11 cellular contexts compared by ENCODE assay signal in the genomic region with DNA sequence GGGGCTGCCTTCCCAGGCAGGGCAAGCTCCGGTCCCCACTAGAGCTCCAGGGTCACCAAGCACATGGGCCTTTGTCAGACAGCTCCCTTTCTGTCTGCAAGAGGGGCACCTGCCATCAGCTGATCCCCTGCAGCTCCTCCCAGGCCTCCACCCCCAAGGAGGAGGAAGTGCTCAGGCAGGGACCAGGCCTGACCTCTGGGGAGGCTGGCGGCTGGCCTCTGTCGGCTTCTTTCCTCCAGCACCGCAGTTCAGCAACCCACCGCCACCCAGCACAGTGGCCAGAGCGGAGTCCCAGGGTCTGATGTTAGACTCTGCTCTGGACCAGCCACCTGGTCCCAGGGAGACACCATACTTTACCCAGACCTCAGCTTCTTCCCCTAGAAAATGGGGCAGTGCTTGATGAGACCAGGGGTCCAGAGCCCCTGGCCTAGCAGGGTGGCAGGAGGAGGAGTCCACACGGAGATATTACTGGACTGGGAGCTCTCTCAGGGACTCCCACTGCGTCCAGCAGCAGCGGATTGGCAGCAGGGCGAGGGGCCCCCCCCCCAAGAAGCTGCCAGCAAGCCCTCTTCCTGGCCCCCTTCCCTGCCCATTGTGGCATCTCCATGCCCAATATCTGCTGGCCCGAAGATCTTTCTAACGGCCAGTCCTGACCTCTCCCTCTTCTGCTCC. TPM values are rescaled to one million over a fixed set of nuclear protein-coding genes. Genes with fewer than 3 reads are reported as not detected.
DNase-seq lines count a peak whose midpoint lies in the region; ATAC-seq, FAIRE-seq and TF ChIP-seq lines count a peak whose summit lies in the region.
"Had no signal": no experiment of that assay in that cellular context is flagged by ENCODE, and none has a peak within 500 bp of the region (broad histone marks: within the 10 kb centered on the region; RNA-seq: fewer than 3 reads in every experiment).

No MANE protein-coding gene starts in this region.

- peak; percentile 63 for DNase-seq in NCI-H146 (lab: John Stamatoyannopoulos, UW)
- DNase-seq in NCI-H146 treated with DMSO at 0.1 percent for 48 hours (lab: John Stamatoyannopoulos, UW; ENCODE audit: unreplicated experiment): no peak
- no peak for DNase-seq in H1 (ENCODE audit: low read depth in 1 of 2, low spot score in 2 of 2)
- no peak for DNase-seq in stimulated activated effector memory CD8-positive, alpha-beta T cell treated with anti-CD3 and anti-CD28 coated beads, Interleukin-12 subunit alpha, Interleukin-12 subunit beta, amount 100 ng/mL, for 72 hours (ENCODE audit: low spot score in 2 of 2)
- no peak for DNase-seq in effector memory CD8-positive, alpha-beta T cell
- DNase-seq in natural killer cell treated with Interleukin-12 subunit alpha and Interleukin-12 subunit beta and Interleukin-15 and Interleukin-18, amount 100 ng/mL, for 72 hours (ENCODE audit: low spot score): no peak
- no peak for DNase-seq in caudate nucleus (lab: John Stamatoyannopoulos, UW)
- DNase-seq: activated CD8-positive, alpha-beta memory T cell treated with anti-CD3 and anti-CD28 coated beads, Interleukin-2, amount 50 U/mL, for 4 hours; stimulated activated CD4-positive, alpha-beta T cell treated with anti-CD3 and anti-CD28 coated beads, Interleukin-4, amount 100 ng/mL, for 1 hour had no signal

- H3K79me1 ChIP-seq in H1 (ENCODE audit: low read depth, low read length): peaks cover 23% of the 10 kb centered on the region

- H3K27ac ChIP-seq in HUES64 (ENCODE audit: low read depth, low read length): peak overlapping the region; percentile 13; the same call in 1 of the 2 replicates
- H3K27ac ChIP-seq in H1 (ENCODE audit: low read depth, low read length): peak overlapping the region; percentile 30
- no peak overlapping the region for H3K27ac ChIP-seq in caudate nucleus (ENCODE audit: low read depth, low read length)

- peaks cover 11% of the 10 kb centered on the region for H3K36me3 Mint-ChIP-seq in stimulated activated effector memory CD8-positive, alpha-beta T cell treated with anti-CD3 and anti-CD28 coated beads, Interleukin-12 subunit alpha, Interleukin-12 subunit beta, amount 100 ng/mL, for 72 hours
- H3K36me3 Mint-ChIP-seq in effector memory CD8-positive, alpha-beta T cell (ENCODE audit: insufficient read depth): peaks cover 8% of the 10 kb centered on the region
- H3K36me3 Mint-ChIP-seq in natural killer cell treated with Interleukin-12 subunit alpha and Interleukin-12 subunit beta and Interleukin-15 and Interleukin-18, amount 100 ng/mL, for 72 hours: no peaks in the 10 kb centered on the region

- no peaks in the 10 kb centered on the region for H3K27me3 Mint-ChIP-seq in effector memory CD8-positive, alpha-beta T cell
- H3K27me3 Mint-ChIP-seq in natural killer cell treated with Interleukin-12 subunit alpha and Interleukin-12 subunit beta and Interleukin-15 and Interleukin-18, amount 100 ng/mL, for 72 hours: no peaks in the 10 kb centered on the region

- peaks cover 11% of the 10 kb centered on the region for H3K4me1 ChIP-seq in HUES64 (ENCODE audit: insufficient read depth, low read length)
- peaks cover 0 to 18% (median 8%) of the 10 kb centered on the region in 4 experiments; a peak in 5 of 7 replicates for H3K4me1 ChIP-seq in H1 (replicated peaks in 1 of 4; ENCODE audit: control insufficient read depth in 3 of 4, insufficient read depth in 4 of 4, low read length in 3 of 4)

- CTCF ChIA-PET in H1 (lab: Charles Lee; ENCODE audit: partially characterized antibody): interaction anchor here (0.8 to 4.2 kb wide), 11 partner anchors 10 to 51 kb away, joined by 3 to 27 read pairs (median 5); no protein-coding TSS in a partner anchor

- no peak overlapping the region for H3K4me3 ChIP-seq in HUES64 (ENCODE audit: low read length)
- H3K4me3 ChIP-seq in H1 (ENCODE audit: extremely low read depth in 1 of 4, insufficient read depth in 2 of 4, low read depth in 3 of 4, low read length in 4 of 4): no peak overlapping the region

- H3K4ac ChIP-seq in H1 (replicated peaks; ENCODE audit: insufficient read length, low read depth, low read length): peak overlapping the region; percentile 40

- H3K56ac ChIP-seq in H1 (replicated peaks; ENCODE audit: insufficient read length, low read depth, low read length): no peak overlapping the region

- no peak for TF ChIP-seq POLR2A in H1 (IDR thresholded peaks at IDR 0.05; ENCODE audit: control extremely low read depth in 1 of 2, low read depth in 2 of 2, low read length in 2 of 2)

- TF ChIP-seq CTCF in H1 (IDR thresholded peaks at IDR 0.05; ENCODE audit: control extremely low read depth in 1 of 3, insufficient read depth in 1 of 3, low read depth in 1 of 3, low read length in 3 of 3): no peak

- POLR2A ChIA-PET in H1 (lab: Charles Lee; ENCODE audit: partially characterized antibody): interaction anchor here (0.6 to 2.1 kb wide), 8 partner anchors 10 to 116 kb away, joined by 3 to 7 read pairs (median 4); no protein-coding TSS in a partner anchor

- no peak for FAIRE-seq in H1 (lab: Jason Lieb, UNC)

- no peak overlapping the region; the same call in 1 of the 2 replicates for H4K8ac ChIP-seq in H1 (ENCODE audit: extremely low read depth, insufficient read depth, low read length)

- no peak overlapping the region for H2BK120ac ChIP-seq in H1 (replicated peaks; ENCODE audit: low read depth, low read length)

- H2AFZ ChIP-seq in H1 (ENCODE audit: low read length): no peak overlapping the region

- no peak overlapping the region for H2BK15ac ChIP-seq in H1 (ENCODE audit: low read length)

- H3K4me2 ChIP-seq in H1 (ENCODE audit: insufficient read depth in 1 of 2, low read depth in 2 of 2, low read length in 2 of 2): no peak overlapping the region

- no peak for TF ChIP-seq RAD21 in H1 (IDR thresholded peaks at IDR 0.05 in 1 of 2, conservative IDR thresholded peaks at IDR 0.05 in 1 of 2; ENCODE audit: low read depth in 2 of 2, low read length in 2 of 2)

- H4K20me1 ChIP-seq in H1 (replicated peaks in 1 of 2; ENCODE audit: control insufficient read depth in 1 of 2, insufficient read depth in 2 of 2, low read length in 2 of 2): peaks cover 8 to 11% of the 10 kb centered on the region in 2 experiments

- peak overlapping the region; percentile 21; the same call in 1 of the 2 replicates for H3K9ac ChIP-seq in HUES64 (ENCODE audit: low read depth, low read length)
- no peak overlapping the region; a peak in 1 of 7 replicates for H3K9ac ChIP-seq in H1 (replicated peaks in 1 of 4; ENCODE audit: extremely low read depth in 1 of 4, low read depth in 3 of 4, low read length in 3 of 4)

- H3K18ac ChIP-seq in H1 (ENCODE audit: extremely low read depth, low read length): peak overlapping the region; percentile 7; the same call in 1 of the 2 replicates

- peaks cover 0 to 30% of the 10 kb centered on the region in 2 experiments; a peak in 1 of 4 replicates for H3K79me2 ChIP-seq in H1 (ENCODE audit: control insufficient read depth in 1 of 2, insufficient read depth in 2 of 2, low read length in 2 of 2)

- H3K27ac Mint-ChIP-seq in stimulated activated effector memory CD8-positive, alpha-beta T cell treated with anti-CD3 and anti-CD28 coated beads, Interleukin-12 subunit alpha, Interleukin-12 subunit beta, amount 100 ng/mL, for 72 hours: peak overlapping the region; percentile 41
- H3K27ac Mint-ChIP-seq in effector memory CD8-positive, alpha-beta T cell: peak overlapping the region in 1 of 2 donors; percentile 24
- peak overlapping the region in 1 of 2 donors; percentile 47 for H3K27ac Mint-ChIP-seq in natural killer cell treated with Interleukin-12 subunit alpha and Interleukin-12 subunit beta and Interleukin-15 and Interleukin-18, amount 100 ng/mL, for 72 hours

- H3K4me3 Mint-ChIP-seq in stimulated activated effector memory CD8-positive, alpha-beta T cell treated with anti-CD3 and anti-CD28 coated beads, Interleukin-12 subunit alpha, Interleukin-12 subunit beta, amount 100 ng/mL, for 72 hours: no peak overlapping the region
- no peak overlapping the region for H3K4me3 Mint-ChIP-seq in effector memory CD8-positive, alpha-beta T cell
- H3K4me3 Mint-ChIP-seq in natural killer cell treated with Interleukin-12 subunit alpha and Interleukin-12 subunit beta and Interleukin-15 and Interleukin-18, amount 100 ng/mL, for 72 hours: no peak overlapping the region

- H2BK5ac ChIP-seq in H1 (ENCODE audit: low read depth, low read length): peak overlapping the region; percentile 31; the same call in 1 of the 2 replicates

- peaks cover 26% of the 10 kb centered on the region for H3K4me1 Mint-ChIP-seq in stimulated activated effector memory CD8-positive, alpha-beta T cell treated with anti-CD3 and anti-CD28 coated beads, Interleukin-12 subunit alpha, Interleukin-12 subunit beta, amount 100 ng/mL, for 72 hours
- peaks cover 5 to 11% of the 10 kb centered on the region in 2 donors for H3K4me1 Mint-ChIP-seq in effector memory CD8-positive, alpha-beta T cell (ENCODE audit: low read depth in 2 of 2)
- H3K4me1 Mint-ChIP-seq in natural killer cell treated with Interleukin-12 subunit alpha and Interleukin-12 subunit beta and Interleukin-15 and Interleukin-18, amount 100 ng/mL, for 72 hours (ENCODE audit: low read depth in 2 of 2): peaks cover 10 to 22% of the 10 kb centered on the region in 2 donors

- no peak overlapping the region for H2AK5ac ChIP-seq in H1 (ENCODE audit: low read depth, low read length)

- H3K14ac ChIP-seq in H1 (ENCODE audit: insufficient read length): no peak overlapping the region

- H2BK20ac ChIP-seq in H1 (ENCODE audit: low read length): 0 out of 2 replicates have a peak overlapping the region, but pooled peaks have one; percentile 40

- no peak for TF ChIP-seq EP300 in H1 (IDR thresholded peaks at IDR 0.05; ENCODE audit: borderline replicate concordance in 1 of 2, low read depth in 2 of 2, low read length in 2 of 2)

- peak overlapping the region; percentile 58 for H4K91ac ChIP-seq in H1 (replicated peaks; ENCODE audit: insufficient read length, low read length)

- WGBS in HUES64: 87% methylated on average over 12 of the region's 12 CpGs
- 90% methylated on average over 12 of the region's 12 CpGs; no CpG with 5 or more reads in 1 of the 2 experiments for WGBS in H1 (ENCODE audit: extremely low coverage in 1 of 2, insufficient coverage in 1 of 2, insufficient read length in 1 of 2, insufficient replicate concordance in 2 of 2, low coverage in 1 of 2, low lambda C conversion rate in 2 of 2, missing lambda C conversion rate in 1 of 2), 2 experiments

- H3K23ac ChIP-seq in H1 (ENCODE audit: insufficient read length): no peak overlapping the region

- no peak overlapping the region for H4K5ac ChIP-seq in H1 (ENCODE audit: insufficient read length, low read depth, low read length)

- no peaks in the 10 kb centered on the region for H3K23me2 ChIP-seq in H1 (ENCODE audit: low read depth, low read length)

- no peaks in the 10 kb centered on the region for H3K9me3 Mint-ChIP-seq in stimulated activated effector memory CD8-positive, alpha-beta T cell treated with anti-CD3 and anti-CD28 coated beads, Interleukin-12 subunit alpha, Interleukin-12 subunit beta, amount 100 ng/mL, for 72 hours
- no peaks in the 10 kb centered on the region for H3K9me3 Mint-ChIP-seq in effector memory CD8-positive, alpha-beta T cell
- H3K9me3 Mint-ChIP-seq in natural killer cell treated with Interleukin-12 subunit alpha and Interleukin-12 subunit beta and Interleukin-15 and Interleukin-18, amount 100 ng/mL, for 72 hours: no peaks in the 10 kb centered on the region

- H3K9me3 ChIP-seq in HUES64 (ENCODE audit: insufficient read depth, low read depth, low read length) (no peaks in the 10 kb centered on the region), H1 (ENCODE audit: insufficient read depth in 2 of 2, low read depth in 1 of 2, low read length in 1 of 2) (no peaks in the 10 kb centered on the region)

- no peak for ATAC-seq in stimulated activated effector memory CD8-positive, alpha-beta T cell treated with anti-CD3 and anti-CD28 coated beads, Interleukin-12 subunit alpha, Interleukin-12 subunit beta, amount 100 ng/mL, for 72 hours
- ATAC-seq in effector memory CD8-positive, alpha-beta T cell (replicated peaks): no peak
- ATAC-seq in natural killer cell treated with Interleukin-12 subunit alpha and Interleukin-12 subunit beta and Interleukin-15 and Interleukin-18, amount 100 ng/mL, for 72 hours: no peak

- H3K27me3 ChIP-seq in HUES64 (ENCODE audit: insufficient read depth, low read length) (no peaks in the 10 kb centered on the region), H1 (replicated peaks in 1 of 4; ENCODE audit: control insufficient read depth in 3 of 4, extremely low read depth in 1 of 4, insufficient read depth in 3 of 4, low read length in 3 of 4) (no peaks in the 10 kb centered on the region; a peak in 1 of 7 replicates)

- no peak overlapping the region for H2BK12ac ChIP-seq in H1 (ENCODE audit: low read depth, low read length)

- 0 out of 2 replicates have a peak, but pooled peaks cover 4% of the 10 kb centered on the region for H3K36me3 ChIP-seq in HUES64 (ENCODE audit: insufficient read depth, low read length)
- peaks cover 0 to 3% (median 0%) of the 10 kb centered on the region in 4 experiments; a peak in 1 of 8 replicates for H3K36me3 ChIP-seq in H1 (ENCODE audit: control insufficient read depth in 2 of 4, insufficient read depth in 4 of 4, low read length in 3 of 4)

RNA-seq across cellular contexts. Expression of a gene that starts 24.1 kb away (rescaled TPM):
- not detected for polyA plus RNA-seq in HUES64 (2013, experiment 1 of 2)
- polyA plus RNA-seq in HUES64 (2013, experiment 2 of 2): 0.19 TPM
- 0.38 and 0.39 TPM in 2 replicates for total RNA-seq in H1 (2021; fragmentation: NEBNext Ultra II Directional; extraction: Animal tissue kit (Norgen Biotek cat#: 25700))
- 0.30 and 0.55 TPM in 2 replicates for polyA plus RNA-seq in H1 (2011; rRNA removed)
- polyA plus RNA-seq in H1 (2011; cell fraction: cytosol; rRNA removed): 0.69 TPM
- 0.73 TPM for polyA plus RNA-seq in H1 (2011; cell fraction: nucleus; rRNA removed)
- 0.22 to 0.24 TPM (median 0.23 TPM) in 3 of 4 replicates, not detected in the other for polyA plus RNA-seq in H1 (2012, experiment 1 of 2)
- 0.20 TPM for polyA plus RNA-seq in H1 (2012, experiment 2 of 2)
- polyA plus RNA-seq in H1 (2013, experiment 1 of 2): 0.22 TPM
- 0.26 TPM for polyA plus RNA-seq in H1 (2013, experiment 2 of 2)
- 0.22 and 0.32 TPM in 2 replicates for polyA minus RNA-seq in H1 (2011; rRNA and poly(A)+ RNA removed)
- polyA minus RNA-seq in H1 (2011; cell fraction: cytosol; rRNA and poly(A)+ RNA removed): not detected
- polyA minus RNA-seq in H1 (2011; cell fraction: nucleus; rRNA and poly(A)+ RNA removed): 0.80 TPM
- under 1 TPM; 0.14 to 0.22 TPM for total RNA-seq in natural killer cell treated with Interleukin-12 subunit alpha and Interleukin-12 subunit beta and Interleukin-15 and Interleukin-18, amount 100 ng/mL, for 72 hours
- total RNA-seq: A172 had no signal

RNA-seq across cellular contexts. Expression of a gene that starts 41.4 kb away (rescaled TPM):
- 20.2 TPM for polyA plus RNA-seq in HUES64 (2013, experiment 1 of 2)
- polyA plus RNA-seq in HUES64 (2013, experiment 2 of 2): 27.0 TPM
- total RNA-seq in H1 (2021; fragmentation: NEBNext Ultra II Directional; extraction: Animal tissue kit (Norgen Biotek cat#: 25700)): 30.5 and 31.8 TPM in 2 replicates
- 130 and 144 TPM in 2 replicates for polyA plus RNA-seq in H1 (2011; rRNA removed)
- polyA plus RNA-seq in H1 (2011; cell fraction: cytosol; rRNA removed): 127 TPM
- polyA plus RNA-seq in H1 (2011; cell fraction: nucleus; rRNA removed): 71.3 TPM
- 38.7 to 84.3 TPM (median 76.0 TPM) in 4 replicates for polyA plus RNA-seq in H1 (2012, experiment 1 of 2)
- polyA plus RNA-seq in H1 (2012, experiment 2 of 2): 102 TPM
- 35.8 TPM for polyA plus RNA-seq in H1 (2013, experiment 1 of 2)
- 35.4 TPM for polyA plus RNA-seq in H1 (2013, experiment 2 of 2)
- polyA minus RNA-seq in H1 (2011; rRNA and poly(A)+ RNA removed): 9.3 and 13.3 TPM in 2 replicates
- polyA minus RNA-seq in H1 (2011; cell fraction: cytosol; rRNA and poly(A)+ RNA removed): 17.0 TPM
- 10.3 TPM for polyA minus RNA-seq in H1 (2011; cell fraction: nucleus; rRNA and poly(A)+ RNA removed)
- 10 to 100 TPM; 17.5 to 33.5 TPM for total RNA-seq in natural killer cell treated with Interleukin-12 subunit alpha and Interleukin-12 subunit beta and Interleukin-15 and Interleukin-18, amount 100 ng/mL, for 72 hours

RNA-seq across cellular contexts. Expression of a gene that starts 41.9 kb away (rescaled TPM):
- 3.2 TPM for polyA plus RNA-seq in HUES64 (2013, experiment 1 of 2)
- 4.2 TPM for polyA plus RNA-seq in HUES64 (2013, experiment 2 of 2)
- 6.0 and 8.0 TPM in 2 replicates for total RNA-seq in H1 (2021; fragmentation: NEBNext Ultra II Directional; extraction: Animal tissue kit (Norgen Biotek cat#: 25700))
- 6.1 and 7.6 TPM in 2 replicates for polyA plus RNA-seq in H1 (2011; rRNA removed)
- polyA plus RNA-seq in H1 (2011; cell fraction: cytosol; rRNA removed): 3.2 TPM
- polyA plus RNA-seq in H1 (2011; cell fraction: nucleus; rRNA removed): 5.1 TPM
- 4.5 to 6.2 TPM (median 5.0 TPM) in 4 replicates for polyA plus RNA-seq in H1 (2012, experiment 1 of 2)
- 3.8 TPM for polyA plus RNA-seq in H1 (2012, experiment 2 of 2)
- 5.2 TPM for polyA plus RNA-seq in H1 (2013, experiment 1 of 2)
- 6.0 TPM for polyA plus RNA-seq in H1 (2013, experiment 2 of 2)
- 4.8 and 6.4 TPM in 2 replicates for polyA minus RNA-seq in H1 (2011; rRNA and poly(A)+ RNA removed)
- 4.0 TPM for polyA minus RNA-seq in H1 (2011; cell fraction: cytosol; rRNA and poly(A)+ RNA removed)
- 8.1 TPM for polyA minus RNA-seq in H1 (2011; cell fraction: nucleus; rRNA and poly(A)+ RNA removed)
- total RNA-seq in natural killer cell treated with Interleukin-12 subunit alpha and Interleukin-12 subunit beta and Interleukin-15 and Interleukin-18, amount 100 ng/mL, for 72 hours: 10 to 100 TPM; 15.4 to 20.5 TPM

RNA-seq across cellular contexts. Expression of a gene that starts 43.7 kb away (rescaled TPM):
- polyA plus RNA-seq in HUES64 (2013, experiment 1 of 2): 16.3 TPM
- polyA plus RNA-seq in HUES64 (2013, experiment 2 of 2): 14.6 TPM
- total RNA-seq in H1 (2021; fragmentation: NEBNext Ultra II Directional; extraction: Animal tissue kit (Norgen Biotek cat#: 25700)): 25.7 and 27.0 TPM in 2 replicates
- polyA plus RNA-seq in H1 (2011; rRNA removed): 14.6 and 22.5 TPM in 2 replicates
- polyA plus RNA-seq in H1 (2011; cell fraction: cytosol; rRNA removed): 23.0 TPM
- 71.7 TPM for polyA plus RNA-seq in H1 (2011; cell fraction: nucleus; rRNA removed)
- 22.9 to 30.5 TPM (median 24.6 TPM) in 4 replicates for polyA plus RNA-seq in H1 (2012, experiment 1 of 2)
- 16.5 TPM for polyA plus RNA-seq in H1 (2012, experiment 2 of 2)
- 12.6 TPM for polyA plus RNA-seq in H1 (2013, experiment 1 of 2)
- polyA plus RNA-seq in H1 (2013, experiment 2 of 2): 11.6 TPM
- polyA minus RNA-seq in H1 (2011; rRNA and poly(A)+ RNA removed): 7.8 and 11.9 TPM in 2 replicates
- polyA minus RNA-seq in H1 (2011; cell fraction: cytosol; rRNA and poly(A)+ RNA removed): 16.8 TPM
- 25.7 TPM for polyA minus RNA-seq in H1 (2011; cell fraction: nucleus; rRNA and poly(A)+ RNA removed)
- 10 to 100 TPM; 18.1 to 36.3 TPM for total RNA-seq in natural killer cell treated with Interleukin-12 subunit alpha and Interleukin-12 subunit beta and Interleukin-15 and Interleukin-18, amount 100 ng/mL, for 72 hours

RNA-seq across cellular contexts. Expression of a gene that starts 57.6 kb away (rescaled TPM):
- polyA plus RNA-seq in HUES64 (2013, experiment 1 of 2): 42.7 TPM
- 45.1 TPM for polyA plus RNA-seq in HUES64 (2013, experiment 2 of 2)
- total RNA-seq in H1 (2021; fragmentation: NEBNext Ultra II Directional; extraction: Animal tissue kit (Norgen Biotek cat#: 25700)): 48.0 and 48.5 TPM in 2 replicates
- polyA plus RNA-seq in H1 (2011; rRNA removed): 91.6 and 113 TPM in 2 replicates
- 68.0 TPM for polyA plus RNA-seq in H1 (2011; cell fraction: cytosol; rRNA removed)
- polyA plus RNA-seq in H1 (2011; cell fraction: nucleus; rRNA removed): 71.1 TPM
- 40.4 to 54.4 TPM (median 47.9 TPM) in 4 replicates for polyA plus RNA-seq in H1 (2012, experiment 1 of 2)
- polyA plus RNA-seq in H1 (2012, experiment 2 of 2): 86.0 TPM
- polyA plus RNA-seq in H1 (2013, experiment 1 of 2): 32.3 TPM
- 33.2 TPM for polyA plus RNA-seq in H1 (2013, experiment 2 of 2)
- 18.7 and 22.3 TPM in 2 replicates for polyA minus RNA-seq in H1 (2011; rRNA and poly(A)+ RNA removed)
- polyA minus RNA-seq in H1 (2011; cell fraction: cytosol; rRNA and poly(A)+ RNA removed): 29.5 TPM
- polyA minus RNA-seq in H1 (2011; cell fraction: nucleus; rRNA and poly(A)+ RNA removed): 26.8 TPM
- 10 to 100 TPM; 59.0 TPM for total RNA-seq in natural killer cell treated with Interleukin-12 subunit alpha and Interleukin-12 subunit beta and Interleukin-15 and Interleukin-18, amount 100 ng/mL, for 72 hours
